8 cellular contexts compared by ENCODE assay signal in genomic region chr1:778451-779278, GRCh38.
DNase-seq lines count a peak whose midpoint lies in the region; ATAC-seq lines count a peak whose summit lies in the region.
"Not testable (repeated sequence)": the region's sequence is repeated elsewhere in the genome, so short reads cannot be mapped to it uniquely, and the experiment has no call there.

No MANE protein-coding gene starts in this region.

- H3K4me1 Mint-ChIP-seq in natural killer cell treated with Interleukin-12 subunit alpha and Interleukin-12 subunit beta and Interleukin-15 and Interleukin-18, amount 100 ng/mL, for 72 hours (ENCODE audit: low read depth in 2 of 2), result not testable (repeated sequence)

- H3K4me3 Mint-ChIP-seq in natural killer cell treated with Interleukin-12 subunit alpha and Interleukin-12 subunit beta and Interleukin-15 and Interleukin-18, amount 100 ng/mL, for 72 hours, result peak overlapping the region; percentile 89

- peak; percentile 99 for ATAC-seq in GM19455 (IDR thresholded peaks at IDR 0.05; ENCODE audit: unreplicated experiment)
- peak; percentile 100 for ATAC-seq in HG03378 (IDR thresholded peaks at IDR 0.05; ENCODE audit: unreplicated experiment)
- peak; percentile 98 to 100 for ATAC-seq in natural killer cell treated with Interleukin-12 subunit alpha and Interleukin-12 subunit beta and Interleukin-15 and Interleukin-18, amount 100 ng/mL, for 72 hours

- not testable (repeated sequence) for H3K27me3 ChIP-seq in adipocyte (replicated peaks; ENCODE audit: control insufficient read depth, insufficient read depth, low read length)

- H3K9me3 ChIP-seq in adipocyte (ENCODE audit: control insufficient read depth, low read length), result not testable (repeated sequence)

- H3K9me3 Mint-ChIP-seq in natural killer cell treated with Interleukin-12 subunit alpha and Interleukin-12 subunit beta and Interleukin-15 and Interleukin-18, amount 100 ng/mL, for 72 hours, result not testable (repeated sequence)

- not testable (repeated sequence) for H3K27me3 Mint-ChIP-seq in natural killer cell treated with Interleukin-12 subunit alpha and Interleukin-12 subunit beta and Interleukin-15 and Interleukin-18, amount 100 ng/mL, for 72 hours

- not testable (repeated sequence) for H3K36me3 ChIP-seq in adipocyte (ENCODE audit: control insufficient read depth, insufficient read depth, low read length, severe bottlenecking)

- H3K4me3 ChIP-seq in adipocyte (ENCODE audit: low read length), result peak overlapping the region; percentile 85

- peak overlapping the region; percentile 95 to 97 for H3K27ac Mint-ChIP-seq in natural killer cell treated with Interleukin-12 subunit alpha and Interleukin-12 subunit beta and Interleukin-15 and Interleukin-18, amount 100 ng/mL, for 72 hours

- H3K4me1 ChIP-seq in adipocyte (ENCODE audit: control insufficient read depth, insufficient read depth, low read length), result not testable (repeated sequence)

- peak overlapping the region; percentile 86 for H3K9ac ChIP-seq in adipocyte (ENCODE audit: low read length)

- DNase-seq in COLO829 (ENCODE audit: low spot score), result peak; percentile 95
- peak; percentile 100 for DNase-seq in T follicular helper cell (ENCODE audit: low read depth)
- DNase-seq in adipocyte (ENCODE audit: low read depth), result peak; percentile 99
- peak; percentile 99 for DNase-seq in germinal center (ENCODE audit: low spot score)
- peak; percentile 99 for DNase-seq in natural killer cell treated with Interleukin-12 subunit alpha and Interleukin-12 subunit beta and Interleukin-15 and Interleukin-18, amount 100 ng/mL, for 72 hours (ENCODE audit: low spot score)
- peak; percentile 94 to 97 for DNase-seq in stimulated activated CD8-positive, alpha-beta memory T cell treated with anti-CD3 and anti-CD28 coated beads, Interleukin-4, amount 100 ng/mL, for 1 hour (ENCODE audit: low read depth in 2 of 2, low spot score in 1 of 2)

- not testable (repeated sequence) for H3K36me3 Mint-ChIP-seq in natural killer cell treated with Interleukin-12 subunit alpha and Interleukin-12 subunit beta and Interleukin-15 and Interleukin-18, amount 100 ng/mL, for 72 hours

Comparison
In these comparisons a context has a peak if more than half of its experiments do, and no peak if none do; other contexts are left out.
1. Peak in every context shown above with its lines: DNase-seq, ATAC-seq and H3K4me3 ChIP-seq.